Comparison of ENCODE assay signal across 8 cellular contexts in genomic region chr2:148020036-148020357, GRCh38. TPM values are rescaled to one million over a fixed set of nuclear protein-coding genes. Genes with fewer than 3 reads are reported as not detected.
DNase-seq lines count a peak whose midpoint lies in the region; ATAC-seq and TF ChIP-seq lines count a peak whose summit lies in the region.

No MANE protein-coding gene starts in this region.

- H3K9ac ChIP-seq in skeletal muscle tissue (ENCODE audit: low read depth in 1 of 3, low read length in 3 of 3), result peak overlapping the region; percentile 77 to 93 (median 91)

- H3K27me3 ChIP-seq in CD4-positive, alpha-beta T cell (ENCODE audit: control insufficient read depth, insufficient read depth, low read length), result no peaks in the 10 kb centered on the region
- no peaks in the 10 kb centered on the region for H3K27me3 ChIP-seq in skeletal muscle tissue (ENCODE audit: control insufficient read depth in 3 of 3, insufficient read depth in 3 of 3, low read length in 3 of 3)

- peak overlapping the region; percentile 86 for H3K27ac ChIP-seq in CD4-positive, alpha-beta T cell (ENCODE audit: low read depth, low read length)
- peak overlapping the region; percentile 74 for H3K27ac ChIP-seq in skeletal muscle tissue (ENCODE audit: low read depth, low read length)

- POLR2A ChIA-PET in CD4-positive, alpha-beta T cell (lab: Charles Lee), result interaction anchor here (1.5 to 5.4 kb wide), 5 partner anchors 9 to 626 kb away, joined by 3 to 106 read pairs (median 10); partner anchors contain the start of gene EPC2
- POLR2A ChIA-PET in WTC11 (lab: Charles Lee), result interaction anchor here (0.7 to 1.4 kb wide), 3 partner anchors 18 to 489 kb away, joined by 3 to 5 read pairs (median 4); no protein-coding TSS in a partner anchor

- intact Hi-C loops in CD4-positive, alpha-beta T cell (cut with DNase I, micrococcal nuclease), result loop anchor here (1.0 to 10.0 kb wide), 7 partner anchors 173 to 1567 kb away; partner anchors contain the start of genes KIF5C (in 2 of the 2), ACVR2A (in 1 of the 2) and MMADHC (in 1 of the 2)

- ATAC-seq in CD4-positive, alpha-beta T cell (ENCODE audit: poor library complexity), result no peak
- peak; percentile 0 for ATAC-seq in HG02623 (IDR thresholded peaks at IDR 0.05; ENCODE audit: unreplicated experiment)
- ATAC-seq in WTC11, result no peak

- peaks cover 84% of the 10 kb centered on the region for H3K4me1 Mint-ChIP-seq in CD4-positive, alpha-beta T cell (ENCODE audit: low read depth)
- H3K4me1 Mint-ChIP-seq in WTC11 (peaks cover 45% of the 10 kb centered on the region), glutamatergic neuron (ENCODE audit: low read depth, unreplicated experiment) (peaks cover 21% of the 10 kb centered on the region)

- H3K4me3 ChIP-seq in skeletal muscle tissue (ENCODE audit: low read length in 3 of 3), result peak overlapping the region; percentile 95 to 99 (median 97)

- TF ChIP-seq CTCF in CD4-positive, alpha-beta T cell (IDR thresholded peaks at IDR 0.05), result no peak
- TF ChIP-seq CTCF in WTC11 (IDR thresholded peaks at IDR 0.05), result no peak
- TF ChIP-seq CTCF in glutamatergic neuron (IDR thresholded peaks at IDR 0.05; ENCODE audit: partially characterized antibody, unreplicated experiment), result peak; percentile 11

- no peaks in the 10 kb centered on the region for H3K36me3 ChIP-seq in skeletal muscle tissue (ENCODE audit: control insufficient read depth in 3 of 3, insufficient read depth in 3 of 3, low read length in 3 of 3)

- H3K27me3 Mint-ChIP-seq in CD4-positive, alpha-beta T cell, result no peaks in the 10 kb centered on the region
- H3K27me3 Mint-ChIP-seq in WTC11 (ENCODE audit: low read depth) (no peaks in the 10 kb centered on the region), glutamatergic neuron (ENCODE audit: unreplicated experiment) (peaks cover 11% of the 10 kb centered on the region)

- peaks cover 35% of the 10 kb centered on the region for H3K36me3 Mint-ChIP-seq in CD4-positive, alpha-beta T cell (ENCODE audit: low read depth)
- peaks cover 3% of the 10 kb centered on the region; the same call in 1 of the 2 replicates for H3K36me3 Mint-ChIP-seq in WTC11
- no peaks in the 10 kb centered on the region for H3K36me3 Mint-ChIP-seq in glutamatergic neuron (ENCODE audit: unreplicated experiment)

- H3K27ac Mint-ChIP-seq in CD4-positive, alpha-beta T cell, result peak overlapping the region; percentile 87
- H3K27ac Mint-ChIP-seq in WTC11 (peak overlapping the region; percentile 100), glutamatergic neuron (ENCODE audit: unreplicated experiment) (peak overlapping the region; percentile 99)

- H3K4me3 Mint-ChIP-seq in CD4-positive, alpha-beta T cell, result peak overlapping the region; percentile 93
- peak overlapping the region; percentile 100 for H3K4me3 Mint-ChIP-seq in WTC11
- H3K4me3 Mint-ChIP-seq in glutamatergic neuron (ENCODE audit: unreplicated experiment), result peak overlapping the region; percentile 100

- no peak for DNase-seq in CD4-positive, alpha-beta T cell
- DNase-seq in WTC11 (ENCODE audit: low spot score) (no peak), glutamatergic neuron (peak; percentile 13), NCI-H1694 (lab: John Stamatoyannopoulos, UW) (no peak), erythroblast (lab: John Stamatoyannopoulos, UW) (no peak)
- DNase-seq in activated effector memory CD4-positive, alpha-beta T cell treated with Interleukin-2 at 50 U/mL for 16 hours, result no peak

- CTCF ChIA-PET in CD4-positive, alpha-beta T cell (lab: Charles Lee), result interaction anchor here (1.2 to 1.9 kb wide), 2 partner anchors 30 to 490 kb away, joined by 7 to 9 read pairs; no protein-coding TSS in a partner anchor
- CTCF ChIA-PET in WTC11 (lab: Charles Lee), result interaction anchor here (0.6 to 1.9 kb wide), 13 partner anchors 13 to 489 kb away, joined by 3 to 18 read pairs (median 4); no protein-coding TSS in a partner anchor

- no peaks in the 10 kb centered on the region for H3K9me3 ChIP-seq in CD4-positive, alpha-beta T cell (ENCODE audit: control insufficient read depth, low read length)
- H3K9me3 ChIP-seq in skeletal muscle tissue (ENCODE audit: control insufficient read depth in 3 of 3, low read length in 3 of 3), result no peaks in the 10 kb centered on the region

- no peaks in the 10 kb centered on the region for H3K9me3 Mint-ChIP-seq in CD4-positive, alpha-beta T cell
- H3K9me3 Mint-ChIP-seq in WTC11 (no peaks in the 10 kb centered on the region), glutamatergic neuron (ENCODE audit: unreplicated experiment) (peaks cover 10% of the 10 kb centered on the region)

- peaks cover 11 to 26% (median 15%) of the 10 kb centered on the region in 3 donors for H3K4me1 ChIP-seq in skeletal muscle tissue (ENCODE audit: control insufficient read depth in 3 of 3, insufficient read depth in 3 of 3, low read length in 3 of 3)

- no peak for TF ChIP-seq POLR2A in erythroblast (IDR thresholded peaks at IDR 0.05; ENCODE audit: low read length)

TF ChIP-seq in WTC11, 78 proteins besides CTCF, POLR2A, EP300 and RAD21 (continues in another document):
- no peak for TF ChIP-seq ERG (CRISPR knock-in tag; IDR thresholded peaks at IDR 0.05)
- no peak for TF ChIP-seq ATF1 (CRISPR knock-in tag; IDR thresholded peaks at IDR 0.05)
- no peak for TF ChIP-seq ZSCAN18 (CRISPR knock-in tag; IDR thresholded peaks at IDR 0.05)
- TF ChIP-seq ATF3 (CRISPR knock-in tag; conservative IDR thresholded peaks at IDR 0.05), result no peak
- no peak for TF ChIP-seq ATF2 (CRISPR knock-in tag; IDR thresholded peaks at IDR 0.05; ENCODE audit: borderline replicate concordance, low read depth)
- no peak for TF ChIP-seq RORB (CRISPR knock-in tag; IDR thresholded peaks at IDR 0.05)
- TF ChIP-seq TEAD1 (CRISPR knock-in tag; IDR thresholded peaks at IDR 0.05), result no peak
- TF ChIP-seq ZNF317 (CRISPR knock-in tag; IDR thresholded peaks at IDR 0.05; ENCODE audit: borderline replicate concordance, low read depth), result no peak
- no peak for TF ChIP-seq CREB1 (CRISPR knock-in tag; IDR thresholded peaks at IDR 0.05)
- no peak for TF ChIP-seq OVOL2 (CRISPR knock-in tag; IDR thresholded peaks at IDR 0.05; ENCODE audit: borderline replicate concordance)
- no peak for TF ChIP-seq PRRX2 (CRISPR knock-in tag; IDR thresholded peaks at IDR 0.05)
- TF ChIP-seq NR3C1 (CRISPR knock-in tag; conservative IDR thresholded peaks at IDR 0.05; ENCODE audit: low read depth), result no peak
- no peak for TF ChIP-seq E2F4 (CRISPR knock-in tag; IDR thresholded peaks at IDR 0.05; ENCODE audit: borderline replicate concordance, low read depth)
- TF ChIP-seq CREM (CRISPR knock-in tag; IDR thresholded peaks at IDR 0.05), result no peak

RNA-seq across cellular contexts. Expression of gene ORC4, which starts 0.5 kb away (rescaled TPM):
- total RNA-seq in CD4-positive, alpha-beta T cell, result 10 to 100 TPM; 29.4 to 33.9 TPM
- 56.4 to 60.9 TPM (median 57.9 TPM) in 3 replicates for total RNA-seq in WTC11 (2021)
- 72.9 TPM for total RNA-seq in glutamatergic neuron (ENCODE audit: unreplicated experiment)
- 32.4 TPM for total RNA-seq in skeletal muscle tissue

RNA-seq across cellular contexts. Expression of gene MBD5, which starts 0.9 kb away (rescaled TPM):
- total RNA-seq in CD4-positive, alpha-beta T cell, result 10 to 100 TPM; 49.8 to 52.9 TPM
- total RNA-seq in WTC11 (2021) (27.7 to 33.7 TPM (median 31.4 TPM) in 3 replicates), glutamatergic neuron (ENCODE audit: unreplicated experiment) (95.4 TPM), skeletal muscle tissue (30.8 TPM)
